ENCODE assay signal across 7 cellular contexts in the genomic region with DNA sequence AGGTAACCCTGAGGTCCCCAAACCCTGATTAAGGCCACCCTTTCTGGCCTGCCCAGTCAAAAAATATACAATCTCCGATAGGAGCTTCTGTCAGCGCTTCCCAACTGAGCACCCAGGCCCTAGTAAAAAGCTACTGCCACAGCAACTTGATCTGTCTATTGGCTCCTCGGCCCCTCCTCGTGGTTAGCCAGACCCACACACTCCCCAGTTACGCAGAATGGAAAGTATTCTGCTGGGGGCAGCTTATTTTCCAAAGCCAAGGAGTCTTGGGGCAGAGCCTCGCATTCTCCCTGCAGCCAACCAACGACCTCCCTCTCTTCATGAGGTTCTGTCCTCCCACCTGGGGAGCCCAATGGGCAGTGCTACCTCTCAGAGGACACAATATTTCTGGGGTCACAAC. TPM values are rescaled to one million over a fixed set of nuclear protein-coding genes. Genes with fewer than 3 reads are reported as not detected.
DNase-seq lines count a peak whose midpoint lies in the region; ATAC-seq and TF ChIP-seq lines count a peak whose summit lies in the region.

No MANE protein-coding gene starts in this region.

- H3K9ac ChIP-seq in subcutaneous abdominal adipose tissue (ENCODE audit: low read length in 5 of 5) (no peak overlapping the region), PC-3 (ENCODE audit: low read length) (no peak overlapping the region)

- no peaks in the 10 kb centered on the region for H3F3A ChIP-seq in PC-3 (ENCODE audit: low read length, unreplicated experiment)

- H3K9me2 ChIP-seq in PC-3 (replicated peaks; ENCODE audit: low read length), result no peaks in the 10 kb centered on the region

- intact Hi-C loops in PC-3 (cut with micrococcal nuclease), result no loop called here

- DNase-seq in caudate nucleus (lab: John Stamatoyannopoulos, UW), result no peak
- no peak for DNase-seq in PC-3
- no peak for DNase-seq in H4 (ENCODE audit: low spot score)
- no peak for DNase-seq in NCI-H226

- no TSS peak for BruUV-seq in PC-3 (replicated peaks; lab: Mats Ljungman, UMichigan)

- H3K79me2 ChIP-seq in PC-3 (ENCODE audit: low read length), result no peaks in the 10 kb centered on the region

- no peak for TF ChIP-seq CTCF in PC-3 (conservative IDR thresholded peaks at IDR 0.05; ENCODE audit: low read depth, low read length)

- H3K9me3 ChIP-seq in KOPT-K1 (ENCODE audit: insufficient read depth, low read length, poor library complexity, severe bottlenecking) (no peaks in the 10 kb centered on the region), muscle layer of duodenum (ENCODE audit: control insufficient read depth in 1 of 2, low read length in 2 of 2) (no peaks in the 10 kb centered on the region), subcutaneous abdominal adipose tissue (ENCODE audit: control insufficient read depth in 5 of 5, low read length in 5 of 5) (no peaks in the 10 kb centered on the region), PC-3 (ENCODE audit: low read length) (no peaks in the 10 kb centered on the region)

- no peaks in the 10 kb centered on the region for H4K20me1 ChIP-seq in PC-3 (ENCODE audit: low read length)

- H3K4me3 ChIP-seq in muscle layer of duodenum (ENCODE audit: low read depth in 1 of 2, low read length in 2 of 2) (no peak overlapping the region), subcutaneous abdominal adipose tissue (ENCODE audit: low read depth in 1 of 5, low read length in 5 of 5) (no peak overlapping the region), PC-3 (ENCODE audit: low read length) (no peak overlapping the region)

- H3K4me1 ChIP-seq in muscle layer of duodenum (ENCODE audit: control insufficient read depth in 1 of 2, insufficient read depth in 2 of 2, low read length in 2 of 2), result peaks cover 34 to 52% of the 10 kb centered on the region in 2 donors
- H3K4me1 ChIP-seq in subcutaneous abdominal adipose tissue (ENCODE audit: control insufficient read depth in 5 of 5, insufficient read depth in 5 of 5, low read length in 5 of 5), result peaks cover 26 to 61% (median 53%) of the 10 kb centered on the region in 5 donors
- no peaks in the 10 kb centered on the region for H3K4me1 ChIP-seq in PC-3 (ENCODE audit: insufficient read depth, low read length)

- no peak overlapping the region for H3K4me2 ChIP-seq in PC-3 (ENCODE audit: low read length)

- CTCF ChIA-PET in PC-3 (lab: Charles Lee), result no interaction called here

- H3K36me3 ChIP-seq in KOPT-K1 (ENCODE audit: insufficient read depth, low read length) (no peaks in the 10 kb centered on the region), muscle layer of duodenum (ENCODE audit: control insufficient read depth in 1 of 2, insufficient read depth in 2 of 2, low read length in 2 of 2) (no peaks in the 10 kb centered on the region), subcutaneous abdominal adipose tissue (ENCODE audit: control insufficient read depth in 5 of 5, insufficient read depth in 5 of 5, low read length in 5 of 5) (no peaks in the 10 kb centered on the region), PC-3 (ENCODE audit: low read depth, low read length) (no peaks in the 10 kb centered on the region)

- ATAC-seq in PC-3, result no peak

- H3K27ac ChIP-seq in KOPT-K1 (ENCODE audit: low read depth, low read length, poor library complexity, severe bottlenecking), result peak overlapping the region; percentile 91
- peak overlapping the region; percentile 98 for H3K27ac ChIP-seq in caudate nucleus (ENCODE audit: low read depth, low read length)
- H3K27ac ChIP-seq in muscle layer of duodenum (ENCODE audit: low read length), result peak overlapping the region; percentile 80
- peak overlapping the region; percentile 93 for H3K27ac ChIP-seq in subcutaneous abdominal adipose tissue (ENCODE audit: low read depth, low read length)
- H3K27ac ChIP-seq in PC-3 (ENCODE audit: low read length), result no peak overlapping the region

- no peaks in the 10 kb centered on the region for H3K27me3 ChIP-seq in muscle layer of duodenum (ENCODE audit: low read depth, low read length)
- no peaks in the 10 kb centered on the region for H3K27me3 ChIP-seq in subcutaneous abdominal adipose tissue (ENCODE audit: control insufficient read depth in 5 of 5, insufficient read depth in 4 of 5, low read length in 5 of 5)
- H3K27me3 ChIP-seq in PC-3 (ENCODE audit: low read length), result no peaks in the 10 kb centered on the region

- POLR2A ChIA-PET in PC-3 (lab: Charles Lee; ENCODE audit: unreplicated experiment), result no interaction called here

- H2AFZ ChIP-seq in PC-3 (ENCODE audit: low read length), result no peak overlapping the region

RNA-seq across cellular contexts. Expression of gene FMNL3, which starts 32.1 kb away (rescaled TPM):
- total RNA-seq in PC-3 (2014; rRNA removed), result 5.2 and 6.2 TPM in 2 replicates
- total RNA-seq in H4 (2014; rRNA removed; shearing (Covaris generic)), result 9.1 and 10.6 TPM in 2 replicates

RNA-seq across cellular contexts. Expression of gene PRPF40B, which starts 51.8 kb away (rescaled TPM):
- total RNA-seq in PC-3 (2014; rRNA removed), result 16.2 and 17.7 TPM in 2 replicates
- 5.8 and 9.8 TPM in 2 replicates for total RNA-seq in H4 (2014; rRNA removed; shearing (Covaris generic))
